ENCODE assay signal across 9 cellular contexts in genomic region chr2:215664847-215665525, GRCh38.
DNase-seq lines count a peak whose midpoint lies in the region; ATAC-seq, FAIRE-seq and TF ChIP-seq lines count a peak whose summit lies in the region.
"Had no signal": no experiment of that assay in that cellular context is flagged by ENCODE, and none has a peak within 500 bp of the region (broad histone marks: within the 10 kb centered on the region; RNA-seq: fewer than 3 reads in every experiment).

No MANE protein-coding gene starts in this region.

- peaks cover 4% of the 10 kb centered on the region for H3K4me1 Mint-ChIP-seq in T-helper 2 cell treated with Interferon-gamma antibody and Interleukin-4, amounts not matched to agents 5 μg/mL and 100 μg/mL, for 36 hours (ENCODE audit: low read depth)
- H3K4me1 Mint-ChIP-seq in glutamatergic neuron (ENCODE audit: low read depth, unreplicated experiment): no peaks in the 10 kb centered on the region

- no peak for FAIRE-seq in HepG2 (lab: Jason Lieb, UNC)

- TF ChIP-seq CTCF in HepG2 (CRISPR knock-in tag; IDR thresholded peaks at IDR 0.05) (no peak), glutamatergic neuron (IDR thresholded peaks at IDR 0.05; ENCODE audit: partially characterized antibody, unreplicated experiment) (no peak), dorsolateral prefrontal cortex (IDR thresholded peaks at IDR 0.05 in 54 of 56, conservative IDR thresholded peaks at IDR 0.05 in 2 of 56; ENCODE audit: low read depth in 1 of 56, partially characterized antibody in 56 of 56) (no peak)

- WGBS in HepG2 (ENCODE audit: low lambda C conversion rate): 90% methylated on average over 3 of the region's 3 CpGs

- no peak overlapping the region for H3K27ac ChIP-seq in HepG2 (ENCODE audit: extremely low read length, insufficient read depth, low read length)
- H3K27ac ChIP-seq in dorsolateral prefrontal cortex: no peak overlapping the region
- H3K27ac ChIP-seq: VCaP had no signal

- H3K27me3 ChIP-seq in HepG2 (ENCODE audit: control insufficient read depth in 1 of 2, insufficient read depth in 2 of 2, low read length in 2 of 2) (no peaks in the 10 kb centered on the region), dorsolateral prefrontal cortex (peaks cover 0 to 4% (median 0%) of the 10 kb centered on the region in 45 donors)

- H4K20me1 ChIP-seq in HepG2 (ENCODE audit: insufficient read depth, low read length): no peaks in the 10 kb centered on the region

- POLR2A ChIA-PET in HepG2 (lab: Yijun Ruan, JAX): no interaction called here

- H3K4me3 ChIP-seq in HepG2 (replicated peaks in 1 of 3; ENCODE audit: insufficient read depth in 1 of 3, low read depth in 2 of 3, low read length in 3 of 3): no peak overlapping the region
- H3K4me3 ChIP-seq in dorsolateral prefrontal cortex: no peak overlapping the region

- BruUV-seq in HepG2 (replicated peaks; lab: Mats Ljungman, UMichigan): no TSS peak

- H3K4me1 ChIP-seq in HepG2 (ENCODE audit: insufficient read depth, low read length): peaks cover 39% of the 10 kb centered on the region

- H3K4me2 ChIP-seq in HepG2 (ENCODE audit: low read depth, low read length): no peak overlapping the region

- in situ Hi-C loops in HepG2 (cut with HindIII; ENCODE audit: extremely low pct_ligation_motif_present, low pct_unique_long_range_greater_than_20kb): no loop called here

- DNase-seq in T-helper 2 cell treated with Interferon-gamma antibody and Interleukin-4, amounts not matched to agents 5 μg/mL and 100 μg/mL, for 36 hours (ENCODE audit: low spot score): peak; percentile 7
- DNase-seq in HepG2 (ENCODE audit: low spot score) (peak; percentile 41), glutamatergic neuron (no peak), dorsolateral prefrontal cortex (no peak)

- H3K79me2 ChIP-seq in HepG2 (ENCODE audit: insufficient read depth, low read length): no peaks in the 10 kb centered on the region

- no peak for TF ChIP-seq RAD21 in HepG2 (CRISPR knock-in tag; IDR thresholded peaks at IDR 0.05)

- H3K36me3 ChIP-seq in HepG2 (replicated peaks in 1 of 2; ENCODE audit: control insufficient read depth in 1 of 2, insufficient read depth in 2 of 2, low read length in 2 of 2): no peaks in the 10 kb centered on the region

- H3K4me3 Mint-ChIP-seq in T-helper 2 cell treated with Interferon-gamma antibody and Interleukin-4, amounts not matched to agents 5 μg/mL and 100 μg/mL, for 36 hours: no peak overlapping the region
- H3K4me3 Mint-ChIP-seq in glutamatergic neuron (ENCODE audit: unreplicated experiment): no peak overlapping the region

- intact Hi-C loops in HepG2 (cut with micrococcal nuclease; ENCODE audit: unreplicated experiment): no loop called here
- intact Hi-C loops in dorsolateral prefrontal cortex (cut with DNase I): no loop called here

- CTCF ChIA-PET in HepG2 (lab: Yijun Ruan, JAX; ENCODE audit: low intra/inter-chr PET ratio, low total read pairs): no interaction called here

- TF ChIP-seq POLR2A in HepG2 (IDR thresholded peaks at IDR 0.05; ENCODE audit: insufficient read depth in 1 of 2, low read depth in 2 of 2, low read length in 2 of 2): no peak

- no peak overlapping the region for H3K9ac ChIP-seq in HepG2 (ENCODE audit: insufficient read depth, low read depth, low read length)

- no peak overlapping the region for H3K27ac Mint-ChIP-seq in T-helper 2 cell treated with Interferon-gamma antibody and Interleukin-4, amounts not matched to agents 5 μg/mL and 100 μg/mL, for 36 hours
- no peak overlapping the region for H3K27ac Mint-ChIP-seq in glutamatergic neuron (ENCODE audit: unreplicated experiment)

- no peaks in the 10 kb centered on the region for H3K36me3 Mint-ChIP-seq in T-helper 2 cell treated with Interferon-gamma antibody and Interleukin-4, amounts not matched to agents 5 μg/mL and 100 μg/mL, for 36 hours (ENCODE audit: low read depth)
- H3K36me3 Mint-ChIP-seq in glutamatergic neuron (ENCODE audit: unreplicated experiment): no peaks in the 10 kb centered on the region

- peak; percentile 70 for ATAC-seq in GM18867 (IDR thresholded peaks at IDR 0.05; ENCODE audit: unreplicated experiment)
- ATAC-seq in HG03066 (IDR thresholded peaks at IDR 0.05; ENCODE audit: low read depth, unreplicated experiment): peak; percentile 64
- no peak for ATAC-seq in HepG2
- no peak for ATAC-seq in HG03571 (IDR thresholded peaks at IDR 0.05; ENCODE audit: unreplicated experiment)
- no peak for ATAC-seq in GM21381 (IDR thresholded peaks at IDR 0.05; ENCODE audit: unreplicated experiment)

- H3K27me3 Mint-ChIP-seq in T-helper 2 cell treated with Interferon-gamma antibody and Interleukin-4, amounts not matched to agents 5 μg/mL and 100 μg/mL, for 36 hours (ENCODE audit: low read depth): no peaks in the 10 kb centered on the region
- H3K27me3 Mint-ChIP-seq in glutamatergic neuron (ENCODE audit: unreplicated experiment): no peaks in the 10 kb centered on the region

- H3K9me3 ChIP-seq in HepG2 (ENCODE audit: low read length): no peaks in the 10 kb centered on the region

- no peak for TF ChIP-seq EP300 in HepG2 (IDR thresholded peaks at IDR 0.05; ENCODE audit: low read depth in 2 of 2, low read length in 2 of 2)
- no peak for TF ChIP-seq EP300 in HepG2 (CRISPR knock-in tag; IDR thresholded peaks at IDR 0.05; ENCODE audit: borderline replicate concordance)

- no peaks in the 10 kb centered on the region for H3K9me3 Mint-ChIP-seq in T-helper 2 cell treated with Interferon-gamma antibody and Interleukin-4, amounts not matched to agents 5 μg/mL and 100 μg/mL, for 36 hours
- H3K9me3 Mint-ChIP-seq in glutamatergic neuron (ENCODE audit: unreplicated experiment): no peaks in the 10 kb centered on the region

- H2AFZ ChIP-seq in HepG2 (ENCODE audit: low read length): peak overlapping the region; percentile 18

TF ChIP-seq in HepG2, 621 proteins besides CTCF, POLR2A, EP300 and RAD21 (continues in another document):
- TF ChIP-seq MXD4 (CRISPR knock-in tag; IDR thresholded peaks at IDR 0.05) (no peak), ZNF256 (CRISPR knock-in tag; conservative IDR thresholded peaks at IDR 0.05) (no peak), ZNF598 (CRISPR knock-in tag; IDR thresholded peaks at IDR 0.05; ENCODE audit: borderline replicate concordance) (no peak), ZNF704 (CRISPR knock-in tag; IDR thresholded peaks at IDR 0.05; ENCODE audit: borderline replicate concordance) (no peak), ZNF136 (CRISPR knock-in tag; IDR thresholded peaks at IDR 0.05; ENCODE audit: low read depth) (no peak), FOXM1 (CRISPR knock-in tag; IDR thresholded peaks at IDR 0.05) (no peak), PHB2 (IDR thresholded peaks at IDR 0.05; ENCODE audit: partially characterized antibody) (no peak), SMARCC2 (IDR thresholded peaks at IDR 0.05) (no peak), ZUFSP (CRISPR knock-in tag; IDR thresholded peaks at IDR 0.05; ENCODE audit: borderline replicate concordance) (no peak), CC2D1A (CRISPR knock-in tag; IDR thresholded peaks at IDR 0.05) (no peak), NAIF1 (CRISPR knock-in tag; IDR thresholded peaks at IDR 0.05; ENCODE audit: borderline replicate concordance) (no peak), ZNF124 (CRISPR knock-in tag; IDR thresholded peaks at IDR 0.05) (no peak), ZNF7 (CRISPR knock-in tag; IDR thresholded peaks at IDR 0.05) (no peak), THYN1 (CRISPR knock-in tag; IDR thresholded peaks at IDR 0.05; ENCODE audit: borderline replicate concordance, low read depth) (no peak), HOMEZ (CRISPR knock-in tag; IDR thresholded peaks at IDR 0.05; ENCODE audit: low read depth) (peak; percentile 64; the same call in 1 of the 2 replicates), ZNF615 (CRISPR knock-in tag; IDR thresholded peaks at IDR 0.05; ENCODE audit: borderline replicate concordance) (no peak), SP1 (IDR thresholded peaks at IDR 0.05) (no peak), SP1 (CRISPR knock-in tag; IDR thresholded peaks at IDR 0.05) (no peak), ZNF3 (CRISPR knock-in tag; IDR thresholded peaks at IDR 0.05) (peak; percentile 71; the same call in 1 of the 2 replicates)

Comparison
In these comparisons a context has a peak if more than half of its experiments do, and no peak if none do; other contexts are left out.
1. ATAC-seq: peak in GM18867 (single experiment) and HG03066 (single experiment); none in HepG2 (single experiment), HG03571 (single experiment) and GM21381 (single experiment).
2. DNase-seq: peak in T-helper 2 cell treated with Interferon-gamma antibody and Interleukin-4, amounts not matched to agents 5 μg/mL and 100 μg/mL, for 36 hours (single experiment) and HepG2 (single experiment); none in glutamatergic neuron (single experiment) and dorsolateral prefrontal cortex (0 of 10).